ENCODE assay signal across 1 cellular context in the genomic region with DNA sequence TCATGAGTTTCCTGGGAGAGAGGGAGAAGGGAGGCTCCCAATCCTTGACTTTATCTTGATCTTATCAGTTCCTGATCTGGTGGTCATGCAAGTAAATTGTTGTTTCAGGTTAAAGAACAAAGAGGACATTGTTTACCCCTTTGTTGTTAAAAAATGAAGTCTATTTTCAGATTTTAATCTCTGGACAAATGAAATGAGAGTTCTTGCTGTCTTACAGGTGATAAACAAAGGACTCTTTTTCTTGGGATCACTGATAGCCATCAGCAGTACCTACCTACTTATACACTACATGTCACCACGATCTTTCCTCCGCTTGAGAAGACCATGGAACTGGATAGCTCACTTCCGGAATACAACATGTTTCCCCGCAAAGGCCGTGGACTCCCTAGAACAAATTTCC.
TF ChIP-seq lines count a peak whose summit lies in the region.

No MANE protein-coding gene starts in this region.

TF ChIP-seq in A549, 52 proteins besides CTCF, POLR2A, EP300 and RAD21:
- TF ChIP-seq, protein P1, sequence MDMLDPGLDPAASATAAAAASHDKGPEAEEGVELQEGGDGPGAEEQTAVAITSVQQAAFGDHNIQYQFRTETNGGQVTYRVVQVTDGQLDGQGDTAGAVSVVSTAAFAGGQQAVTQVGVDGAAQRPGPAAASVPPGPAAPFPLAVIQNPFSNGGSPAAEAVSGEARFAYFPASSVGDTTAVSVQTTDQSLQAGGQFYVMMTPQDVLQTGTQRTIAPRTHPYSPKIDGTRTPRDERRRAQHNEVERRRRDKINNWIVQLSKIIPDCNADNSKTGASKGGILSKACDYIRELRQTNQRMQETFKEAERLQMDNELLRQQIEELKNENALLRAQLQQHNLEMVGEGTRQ (IDR thresholded peaks at IDR 0.05): no peak
- TF ChIP-seq ZFP36 (IDR thresholded peaks at IDR 0.05; ENCODE audit: borderline replicate concordance, partially characterized antibody): no peak
- TF ChIP-seq ELK1 (IDR thresholded peaks at IDR 0.05; ENCODE audit: low read depth, low read length): no peak
- no peak for TF ChIP-seq MAX (IDR thresholded peaks at IDR 0.05)
- TF ChIP-seq GATA3 (IDR thresholded peaks at IDR 0.05; ENCODE audit: borderline replicate concordance): peak; percentile 14; the same call in 1 of the 2 replicates
- no peak for TF ChIP-seq HOXA7 (CRISPR knock-in tag; IDR thresholded peaks at IDR 0.05)
- TF ChIP-seq RFX5 (IDR thresholded peaks at IDR 0.05): no peak
TF ChIP-seq in A549: peak in this region for 1.
